In the genomic region with DNA sequence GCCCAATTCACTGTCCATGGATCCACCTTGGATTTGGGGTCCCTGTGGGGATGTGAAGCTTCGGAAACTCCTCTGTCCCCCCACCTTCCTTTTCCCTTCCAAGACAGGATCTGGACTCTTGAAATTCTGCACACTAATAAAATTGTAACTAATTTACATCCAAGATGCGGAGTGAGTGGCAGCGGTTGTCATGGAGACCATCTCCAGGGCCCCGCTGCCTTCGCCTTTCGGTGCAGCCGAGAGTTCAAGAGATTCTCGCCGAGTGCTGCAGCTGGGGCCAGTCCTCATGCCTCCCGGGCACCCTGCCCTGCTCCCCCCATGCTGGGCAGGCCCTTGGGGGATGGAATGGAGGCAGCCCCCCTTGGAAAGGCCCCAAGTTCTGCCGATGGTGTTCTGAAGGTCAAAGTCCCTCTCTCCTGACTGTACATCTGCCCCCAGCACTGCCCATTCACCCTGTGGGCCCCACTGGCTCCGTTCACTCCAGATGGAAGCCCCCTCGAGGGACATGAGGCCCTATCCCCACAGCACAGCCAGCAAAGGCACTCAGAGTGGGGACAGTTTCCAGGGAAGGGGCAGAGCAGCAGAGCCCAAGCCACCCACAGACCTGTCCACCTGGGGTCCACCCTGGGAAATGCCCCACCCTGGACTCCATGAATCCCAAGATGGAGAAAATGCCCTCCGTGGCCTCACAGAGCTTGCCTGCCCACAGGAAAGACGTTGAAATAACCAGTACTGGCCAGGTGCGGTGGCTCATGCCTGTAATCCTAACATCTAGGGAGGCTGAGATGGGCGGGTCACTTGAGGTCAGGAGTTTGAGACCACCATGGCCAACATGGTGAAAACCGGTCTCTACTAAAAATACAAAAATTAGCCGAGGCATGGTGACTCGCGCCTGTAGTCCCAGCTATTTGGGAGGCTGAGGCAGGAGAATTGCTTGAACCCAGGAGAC, we compare ENCODE assay signal across 2 cellular contexts.
TF ChIP-seq lines count a peak whose summit lies in the region.

No MANE protein-coding gene starts in this region.

TF ChIP-seq in K562, 482 proteins besides CTCF, POLR2A, EP300 and RAD21 (continued from another document):
- no peak for TF ChIP-seq HOMEZ (CRISPR knock-in tag; IDR thresholded peaks at IDR 0.05)

TF ChIP-seq in neural cell, 6 proteins besides CTCF, POLR2A, EP300 and RAD21 (continued from another document):
- TF ChIP-seq SMC3 (conservative IDR thresholded peaks at IDR 0.05; ENCODE audit: poor library complexity) (no peak), EZH2 (IDR thresholded peaks at IDR 0.05; ENCODE audit: borderline replicate concordance, insufficient read depth, low read length, poor library complexity, severe bottlenecking) (no peak), MXI1 (conservative IDR thresholded peaks at IDR 0.05; ENCODE audit: poor library complexity, severe bottlenecking) (no peak), TAF1 (IDR thresholded peaks at IDR 0.05; ENCODE audit: low read depth) (no peak)
- TF ChIP-seq, protein P1, sequence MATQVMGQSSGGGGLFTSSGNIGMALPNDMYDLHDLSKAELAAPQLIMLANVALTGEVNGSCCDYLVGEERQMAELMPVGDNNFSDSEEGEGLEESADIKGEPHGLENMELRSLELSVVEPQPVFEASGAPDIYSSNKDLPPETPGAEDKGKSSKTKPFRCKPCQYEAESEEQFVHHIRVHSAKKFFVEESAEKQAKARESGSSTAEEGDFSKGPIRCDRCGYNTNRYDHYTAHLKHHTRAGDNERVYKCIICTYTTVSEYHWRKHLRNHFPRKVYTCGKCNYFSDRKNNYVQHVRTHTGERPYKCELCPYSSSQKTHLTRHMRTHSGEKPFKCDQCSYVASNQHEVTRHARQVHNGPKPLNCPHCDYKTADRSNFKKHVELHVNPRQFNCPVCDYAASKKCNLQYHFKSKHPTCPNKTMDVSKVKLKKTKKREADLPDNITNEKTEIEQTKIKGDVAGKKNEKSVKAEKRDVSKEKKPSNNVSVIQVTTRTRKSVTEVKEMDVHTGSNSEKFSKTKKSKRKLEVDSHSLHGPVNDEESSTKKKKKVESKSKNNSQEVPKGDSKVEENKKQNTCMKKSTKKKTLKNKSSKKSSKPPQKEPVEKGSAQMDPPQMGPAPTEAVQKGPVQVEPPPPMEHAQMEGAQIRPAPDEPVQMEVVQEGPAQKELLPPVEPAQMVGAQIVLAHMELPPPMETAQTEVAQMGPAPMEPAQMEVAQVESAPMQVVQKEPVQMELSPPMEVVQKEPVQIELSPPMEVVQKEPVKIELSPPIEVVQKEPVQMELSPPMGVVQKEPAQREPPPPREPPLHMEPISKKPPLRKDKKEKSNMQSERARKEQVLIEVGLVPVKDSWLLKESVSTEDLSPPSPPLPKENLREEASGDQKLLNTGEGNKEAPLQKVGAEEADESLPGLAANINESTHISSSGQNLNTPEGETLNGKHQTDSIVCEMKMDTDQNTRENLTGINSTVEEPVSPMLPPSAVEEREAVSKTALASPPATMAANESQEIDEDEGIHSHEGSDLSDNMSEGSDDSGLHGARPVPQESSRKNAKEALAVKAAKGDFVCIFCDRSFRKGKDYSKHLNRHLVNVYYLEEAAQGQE (IDR thresholded peaks at IDR 0.05; ENCODE audit: borderline replicate concordance) = no peak
